ENCODE assay signal across 8 cellular contexts in the genomic region with DNA sequence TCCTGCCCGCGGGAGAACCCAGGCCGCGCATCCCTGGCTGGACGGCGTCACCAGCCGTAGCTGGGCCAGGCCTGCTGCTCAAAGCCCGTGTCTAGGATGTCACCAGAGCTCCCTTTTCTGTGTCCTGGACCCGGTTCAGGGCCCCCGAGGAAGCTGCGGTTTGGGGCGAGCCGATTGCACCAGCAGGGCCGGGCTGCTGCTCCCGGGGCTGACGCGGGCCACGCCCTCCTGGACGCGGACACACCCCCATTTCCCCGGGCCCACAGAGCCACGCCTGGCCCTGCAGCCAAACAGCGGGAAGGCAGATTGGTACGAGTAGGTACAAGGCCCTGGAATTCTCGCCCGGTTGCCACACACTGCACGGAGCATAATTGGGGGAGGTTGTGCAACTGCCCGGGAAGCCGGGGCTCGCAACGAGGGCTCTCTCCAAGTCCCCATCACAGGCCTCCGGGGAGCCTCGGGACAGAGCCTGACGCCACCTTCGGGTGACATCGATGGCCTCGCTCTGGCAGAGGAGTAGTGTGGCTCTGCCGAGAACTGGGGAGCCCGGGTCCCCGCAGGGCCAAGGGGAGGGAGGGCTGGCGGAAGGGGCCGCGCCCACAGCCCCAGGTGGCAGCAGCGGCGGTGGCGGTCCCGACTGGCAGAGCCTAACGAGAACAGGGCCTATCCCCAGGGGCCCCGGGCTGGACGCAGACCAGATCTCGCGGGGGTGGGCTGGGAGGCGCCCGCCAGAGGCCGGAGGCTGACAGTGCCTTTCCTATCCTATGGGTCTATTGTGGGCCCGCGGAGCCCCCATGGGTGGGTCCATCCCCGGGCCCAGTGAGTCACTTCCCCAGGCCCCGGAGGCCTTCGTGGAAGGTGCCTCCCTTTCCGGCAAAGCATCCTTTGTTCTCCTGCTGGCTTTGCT. TPM values are rescaled to one million over a fixed set of nuclear protein-coding genes. Genes with fewer than 3 reads are reported as not detected.
DNase-seq lines count a peak whose midpoint lies in the region; ATAC-seq, FAIRE-seq and TF ChIP-seq lines count a peak whose summit lies in the region.

No MANE protein-coding gene starts in this region.

- H3K36me3 Mint-ChIP-seq in CD14-positive monocyte (peaks cover 3 to 7% of the 10 kb centered on the region in 2 donors), T-helper 17 cell (ENCODE audit: low read depth) (no peaks in the 10 kb centered on the region)

- in situ Hi-C loops in K562 (cut with MboI), result no loop called here

- WGBS in K562 (ENCODE audit: insufficient coverage, low coverage, missing lambda C conversion rate), result 16% methylated on average over 56 of the region's 61 CpGs
- 4% methylated on average over 60 of the region's 61 CpGs for WGBS in smooth muscle cell (ENCODE audit: low lambda C conversion rate)

- H3K9me3 ChIP-seq in T-helper 17 cell (ENCODE audit: control insufficient read depth, low read length, poor library complexity, severe bottlenecking) (no peaks in the 10 kb centered on the region), K562 (replicated peaks; ENCODE audit: control insufficient read depth, insufficient read depth, low read depth, low read length) (no peaks in the 10 kb centered on the region), smooth muscle cell (replicated peaks; ENCODE audit: low read depth) (no peaks in the 10 kb centered on the region)

- intact Hi-C loops in CD14-positive monocyte (cut with micrococcal nuclease) (loop anchor here (1.0 to 2.0 kb wide), 2 partner anchors 23 to 25 kb away; a partner anchor contains a TSS), K562 (cut with micrococcal nuclease) (no loop called here)

- CTCF ChIA-PET in K562 (lab: Yijun Ruan, JAX; ENCODE audit: low intra/inter-chr PET ratio), result no interaction called here

- H3K36me3 ChIP-seq in K562 (ENCODE audit: control insufficient read depth, insufficient read depth, low read length), result no peaks in the 10 kb centered on the region
- H3K36me3 ChIP-seq in smooth muscle cell (ENCODE audit: low read depth), result no peaks in the 10 kb centered on the region

- TF ChIP-seq EP300 in K562 (IDR thresholded peaks at IDR 0.05; ENCODE audit: low read length), result no peak

- peaks cover 56% of the 10 kb centered on the region for H3K4me1 Mint-ChIP-seq in CD14-positive monocyte
- H3K4me1 Mint-ChIP-seq in T-helper 17 cell, result peaks cover 17% of the 10 kb centered on the region

- POLR2A ChIA-PET in K562 (lab: Yijun Ruan, JAX), result no interaction called here

- DNase-seq in CD14-positive monocyte (ENCODE audit: low spot score), result peak; percentile 92
- DNase-seq in HK-2 (ENCODE audit: unreplicated experiment), result peak; percentile 72
- peak; percentile 40 to 57 (median 55) for DNase-seq in T-helper 17 cell
- DNase-seq in K562 (ENCODE audit: extremely low read depth in 1 of 4, low spot score in 3 of 4), result peak; percentile 76 to 87 (median 84)
- DNase-seq in iPS-NIHi11 (ENCODE audit: low spot score), result peak; percentile 86
- DNase-seq in smooth muscle cell (lab: John Stamatoyannopoulos, UW; ENCODE audit: unreplicated experiment), result peak; percentile 66
- DNase-seq in GM12891 (ENCODE audit: insufficient read length, low spot score), result no peak

- TF ChIP-seq CTCF in CD14-positive monocyte (IDR thresholded peaks at IDR 0.05), result no peak
- TF ChIP-seq CTCF in K562 (IDR thresholded peaks at IDR 0.05 in 2 of 3, conservative IDR thresholded peaks at IDR 0.05 in 1 of 3; ENCODE audit: insufficient read depth in 2 of 3, low read depth in 1 of 3, low read length in 3 of 3), result peak; percentile 13 to 20 (median 17); a peak in 1 of 6 replicates
- TF ChIP-seq CTCF in smooth muscle cell (IDR thresholded peaks at IDR 0.05; ENCODE audit: borderline replicate concordance, insufficient read depth, poor library complexity, severe bottlenecking), result no peak

- H4K20me1 ChIP-seq in K562 (replicated peaks; ENCODE audit: control insufficient read depth, insufficient read depth, low read length) (no peaks in the 10 kb centered on the region), smooth muscle cell (ENCODE audit: low read depth) (no peaks in the 10 kb centered on the region)

- H3K27ac Mint-ChIP-seq in CD14-positive monocyte (peak overlapping the region; percentile 95 to 97 (median 96)), T-helper 17 cell (peak overlapping the region; percentile 59)

- H3K27me3 ChIP-seq in K562 (ENCODE audit: control insufficient read depth in 2 of 2, insufficient read depth in 2 of 2, low read length in 2 of 2) (no peaks in the 10 kb centered on the region), smooth muscle cell (ENCODE audit: low read depth) (no peaks in the 10 kb centered on the region)

- BruUV-seq in K562 (replicated peaks; lab: Mats Ljungman, UMichigan), result no TSS peak

- peaks cover 0 to 3% (median 0%) of the 10 kb centered on the region in 7 donors for H3K9me3 Mint-ChIP-seq in CD14-positive monocyte

- FAIRE-seq in K562 (lab: Jason Lieb, UNC) (peak; percentile 70), GM12891 (lab: Jason Lieb, UNC) (no peak)

- peaks cover 13 to 16% of the 10 kb centered on the region in 2 experiments; a peak in 4 of 5 replicates for H3K4me1 ChIP-seq in K562 (replicated peaks in 1 of 2; ENCODE audit: control insufficient read depth in 2 of 2, insufficient read depth in 2 of 2, low read length in 2 of 2)
- peaks cover 12% of the 10 kb centered on the region for H3K4me1 ChIP-seq in smooth muscle cell (ENCODE audit: low read depth)

- H3K4me2 ChIP-seq in K562 (ENCODE audit: insufficient read depth, low read length), result peak overlapping the region; percentile 58
- H3K4me2 ChIP-seq in smooth muscle cell, result peak overlapping the region; percentile 84

- no peak for TF ChIP-seq RAD21 in K562 (CRISPR knock-in tag; conservative IDR thresholded peaks at IDR 0.05 in 1 of 2, IDR thresholded peaks at IDR 0.05 in 1 of 2)

- H3K9me1 ChIP-seq in K562 (ENCODE audit: control insufficient read depth, insufficient read depth, low read length), result no peaks in the 10 kb centered on the region

- H3K4me3 ChIP-seq in K562, result peak overlapping the region; percentile 17
- H3K4me3 ChIP-seq in smooth muscle cell, result peak overlapping the region; percentile 50

- H3K27ac ChIP-seq in K562 (ENCODE audit: extremely low read depth, low read depth, low read length) (no peak overlapping the region), smooth muscle cell (ENCODE audit: low read depth) (peak overlapping the region; percentile 34)

- peaks cover 0 to 2% (median 0%) of the 10 kb centered on the region in 3 donors for H3K27me3 Mint-ChIP-seq in CD14-positive monocyte (ENCODE audit: low read depth in 3 of 3)
- no peaks in the 10 kb centered on the region for H3K27me3 Mint-ChIP-seq in T-helper 17 cell

- H2AFZ ChIP-seq in K562 (ENCODE audit: low read depth, low read length), result peak overlapping the region; percentile 83
- H2AFZ ChIP-seq in smooth muscle cell (ENCODE audit: low read depth), result peak overlapping the region; percentile 85

- peak overlapping the region; percentile 84 to 93 for H3K4me3 Mint-ChIP-seq in CD14-positive monocyte
- H3K4me3 Mint-ChIP-seq in T-helper 17 cell, result peak overlapping the region; percentile 84

- H3K79me2 ChIP-seq in K562 (ENCODE audit: control insufficient read depth, insufficient read depth, low read length), result no peaks in the 10 kb centered on the region
- no peaks in the 10 kb centered on the region for H3K79me2 ChIP-seq in smooth muscle cell (ENCODE audit: low read depth)

- no peak for TF ChIP-seq POLR2A in K562 (conservative IDR thresholded peaks at IDR 0.05)
- no peak for TF ChIP-seq POLR2A in GM12891 (IDR thresholded peaks at IDR 0.05; ENCODE audit: low read depth, low read length)

- H3F3A ChIP-seq in smooth muscle cell (ENCODE audit: low read depth), result peaks cover 11% of the 10 kb centered on the region

- H3K9ac ChIP-seq in K562 (ENCODE audit: insufficient read depth in 1 of 2, low read depth in 2 of 2, low read length in 2 of 2) (peak overlapping the region; percentile 48 to 70), smooth muscle cell (ENCODE audit: low read depth) (no peak overlapping the region)

- peak; percentile 87 for ATAC-seq in T-helper 17 cell
- ATAC-seq in K562, result peak; percentile 98
- no peak for ATAC-seq in HG03378 (IDR thresholded peaks at IDR 0.05; ENCODE audit: unreplicated experiment)

TF ChIP-seq in GM12891, 5 proteins besides CTCF, POLR2A, EP300 and RAD21:
- TF ChIP-seq POLR2AphosphoS5 (IDR thresholded peaks at IDR 0.05; ENCODE audit: low read depth, low read length) (no peak), TAF1 (IDR thresholded peaks at IDR 0.05; ENCODE audit: low read depth, low read length) (no peak), SPI1 (IDR thresholded peaks at IDR 0.05; ENCODE audit: low read depth, low read length) (no peak), PAX5 (IDR thresholded peaks at IDR 0.05; ENCODE audit: insufficient read depth, low read length, severe bottlenecking) (no peak), POU2F2 (IDR thresholded peaks at IDR 0.05; ENCODE audit: low read depth, low read length) (no peak)
TF ChIP-seq in GM12891: peak in this region for 0.

RNA-seq across cellular contexts. Expression of a gene that starts 23.5 kb away (rescaled TPM):
- polyA plus RNA-seq in CD14-positive monocyte, result 1 to 10 TPM; 1.6 to 2.1 TPM
- 10 to 100 TPM; 13.8 to 15.1 TPM for total RNA-seq in T-helper 17 cell
- total RNA-seq in K562 (2011; cell fraction: chromatin; rRNA removed; ENCODE audit: low replicate concordance), result 22.8 and 48.8 TPM in 2 replicates
- total RNA-seq in K562 (2011; cell fraction: nucleolus; rRNA removed), result 33.6 and 36.5 TPM in 2 replicates
- 23.7 and 24.2 TPM in 2 replicates for total RNA-seq in K562 (2011; cell fraction: nucleoplasm; rRNA removed)
- 42.0 and 46.5 TPM in 2 replicates for total RNA-seq in K562 (2014; rRNA removed)
- total RNA-seq in K562 (2014; rRNA removed; fragmentation: Illumina TruSeq; extraction: Trizol), result 6.0 and 6.7 TPM in 2 replicates
- total RNA-seq in K562 (2015; rRNA removed; fragmentation: Illumina TruSeq; extraction: Trizol), result 11.8 and 14.4 TPM in 2 replicates
- 26.5 and 29.7 TPM in 2 replicates for total RNA-seq in K562 (2021)
- polyA plus RNA-seq in K562 (2011; rRNA removed), result 14.2 and 19.8 TPM in 2 replicates
- polyA plus RNA-seq in K562 (2011; cell fraction: cytosol; rRNA removed), result 25.0 and 63.1 TPM in 2 replicates
- 52.6 and 84.5 TPM in 2 replicates for polyA plus RNA-seq in K562 (2011; cell fraction: nucleus; rRNA removed)
- 20.4 and 37.0 TPM in 2 replicates for polyA plus RNA-seq in K562 (2012)
- polyA plus RNA-seq in K562 (2014; fragmentation: Illumina TruSeq; extraction: Trizol), result 10.1 and 25.5 TPM in 2 replicates
- 1 to 10 TPM; 1.7 TPM for polyA plus RNA-seq in K562 (2014; fragmentation: Nextera tagmentation; extraction: Ambion mirVana)
- polyA plus RNA-seq in K562 (2014; rRNA removed), result 31.2 and 49.0 TPM in 2 replicates
- polyA minus RNA-seq in K562 (2011; rRNA and poly(A)+ RNA removed), result 6.6 and 9.7 TPM in 2 replicates
- 12.0 and 13.4 TPM in 2 replicates for polyA minus RNA-seq in K562 (2011; cell fraction: cytosol; rRNA and poly(A)+ RNA removed)
- polyA minus RNA-seq in K562 (2011; cell fraction: nucleus; rRNA and poly(A)+ RNA removed), result 9.3 and 10.2 TPM in 2 replicates
- 41.5 and 54.3 TPM in 2 replicates for total RNA-seq in smooth muscle cell
- 7.4 and 9.6 TPM in 2 replicates for polyA plus RNA-seq in smooth muscle cell
- 0.01 TPM for polyA plus RNA-seq in GM12891 (2012; ENCODE audit: low read depth, missing spikeins)

Comparison
In these comparisons a context has a peak if more than half of its experiments do, and no peak if none do; other contexts are left out.
1. CTCF ChIP-seq: peak in K562 (3 of 3); none in CD14-positive monocyte (single experiment) and smooth muscle cell (single experiment).